ENCODE assay signal across 1 cellular context in the genomic region with DNA sequence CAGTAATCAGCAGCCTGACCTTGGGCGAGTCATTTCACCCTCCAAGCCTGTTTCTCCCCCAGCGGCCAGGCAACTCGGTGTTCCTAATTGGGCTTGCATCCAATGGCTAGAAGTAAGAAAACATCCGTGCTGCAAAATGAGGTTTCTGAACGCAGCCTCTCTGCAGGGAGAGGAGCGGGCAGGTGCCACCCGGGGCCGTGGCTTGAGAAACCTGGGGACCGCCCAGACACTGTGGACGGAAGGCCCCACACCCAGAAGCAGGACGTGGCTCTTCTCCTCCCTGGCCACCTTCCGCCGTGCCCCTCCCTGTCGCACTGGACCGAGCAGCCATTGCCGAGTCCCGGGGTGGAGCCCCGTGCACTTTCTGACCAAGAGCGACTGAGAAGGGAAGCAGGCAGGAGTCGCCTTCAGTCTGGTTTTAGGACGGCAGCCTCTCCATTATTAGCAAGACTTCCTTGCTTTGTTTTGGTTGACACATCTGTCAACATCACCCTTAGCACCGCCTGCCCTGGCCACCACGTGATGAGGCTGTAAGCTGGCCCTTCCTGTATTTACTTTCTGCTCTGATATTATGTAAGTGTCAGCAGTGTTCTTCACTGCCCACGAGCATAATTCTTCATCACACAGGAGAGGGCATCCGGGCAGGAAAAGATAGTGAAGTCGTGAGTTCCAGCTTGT.
TF ChIP-seq lines count a peak whose summit lies in the region.

No MANE protein-coding gene starts in this region.

TF ChIP-seq in HepG2, 621 proteins besides CTCF, POLR2A, EP300 and RAD21 (continued from another document and continues in another):
- peak; percentile 76; the same call in 1 of the 2 replicates for TF ChIP-seq ZNF138 (CRISPR knock-in tag; IDR thresholded peaks at IDR 0.05; ENCODE audit: low read depth)
- TF ChIP-seq NKX3-1 (CRISPR knock-in tag; IDR thresholded peaks at IDR 0.05), result 0 out of 2 replicates have a peak, but pooled peaks have one; percentile 5
- peak; percentile 79; the same call in 1 of the 2 replicates for TF ChIP-seq FOXO1 (CRISPR knock-in tag; IDR thresholded peaks at IDR 0.05)
- TF ChIP-seq SYNCRIP (IDR thresholded peaks at IDR 0.05; ENCODE audit: insufficient read depth, low read depth, low read length), result no peak
- TF ChIP-seq MLLT10 (CRISPR knock-in tag; IDR thresholded peaks at IDR 0.05), result peak; percentile 81; the same call in 1 of the 2 replicates
- TF ChIP-seq FOSL1 (CRISPR knock-in tag; IDR thresholded peaks at IDR 0.05; ENCODE audit: borderline replicate concordance), result no peak
- TF ChIP-seq, protein P1, sequence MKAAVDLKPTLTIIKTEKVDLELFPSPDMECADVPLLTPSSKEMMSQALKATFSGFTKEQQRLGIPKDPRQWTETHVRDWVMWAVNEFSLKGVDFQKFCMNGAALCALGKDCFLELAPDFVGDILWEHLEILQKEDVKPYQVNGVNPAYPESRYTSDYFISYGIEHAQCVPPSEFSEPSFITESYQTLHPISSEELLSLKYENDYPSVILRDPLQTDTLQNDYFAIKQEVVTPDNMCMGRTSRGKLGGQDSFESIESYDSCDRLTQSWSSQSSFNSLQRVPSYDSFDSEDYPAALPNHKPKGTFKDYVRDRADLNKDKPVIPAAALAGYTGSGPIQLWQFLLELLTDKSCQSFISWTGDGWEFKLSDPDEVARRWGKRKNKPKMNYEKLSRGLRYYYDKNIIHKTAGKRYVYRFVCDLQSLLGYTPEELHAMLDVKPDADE (CRISPR knock-in tag; IDR thresholded peaks at IDR 0.05), result no peak; the same call in 1 of the 2 replicates
- no peak for TF ChIP-seq CERS6 (CRISPR knock-in tag; IDR thresholded peaks at IDR 0.05)
- TF ChIP-seq, protein P2, sequence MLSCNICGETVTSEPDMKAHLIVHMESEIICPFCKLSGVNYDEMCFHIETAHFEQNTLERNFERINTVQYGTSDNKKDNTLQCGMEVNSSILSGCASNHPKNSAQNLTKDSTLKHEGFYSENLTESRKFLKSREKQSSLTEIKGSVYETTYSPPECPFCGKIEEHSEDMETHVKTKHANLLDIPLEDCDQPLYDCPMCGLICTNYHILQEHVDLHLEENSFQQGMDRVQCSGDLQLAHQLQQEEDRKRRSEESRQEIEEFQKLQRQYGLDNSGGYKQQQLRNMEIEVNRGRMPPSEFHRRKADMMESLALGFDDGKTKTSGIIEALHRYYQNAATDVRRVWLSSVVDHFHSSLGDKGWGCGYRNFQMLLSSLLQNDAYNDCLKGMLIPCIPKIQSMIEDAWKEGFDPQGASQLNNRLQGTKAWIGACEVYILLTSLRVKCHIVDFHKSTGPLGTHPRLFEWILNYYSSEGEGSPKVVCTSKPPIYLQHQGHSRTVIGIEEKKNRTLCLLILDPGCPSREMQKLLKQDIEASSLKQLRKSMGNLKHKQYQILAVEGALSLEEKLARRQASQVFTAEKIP (CRISPR knock-in tag; IDR thresholded peaks at IDR 0.05; ENCODE audit: borderline replicate concordance), result no peak
- TF ChIP-seq HOXA9 (CRISPR knock-in tag; IDR thresholded peaks at IDR 0.05; ENCODE audit: borderline replicate concordance), result 0 out of 2 replicates have a peak, but pooled peaks have one; percentile 11
- TF ChIP-seq HDAC1 (CRISPR knock-in tag; IDR thresholded peaks at IDR 0.05), result peak; percentile 97
- TF ChIP-seq, protein P3, sequence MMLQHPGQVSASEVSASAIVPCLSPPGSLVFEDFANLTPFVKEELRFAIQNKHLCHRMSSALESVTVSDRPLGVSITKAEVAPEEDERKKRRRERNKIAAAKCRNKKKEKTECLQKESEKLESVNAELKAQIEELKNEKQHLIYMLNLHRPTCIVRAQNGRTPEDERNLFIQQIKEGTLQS (CRISPR knock-in tag; IDR thresholded peaks at IDR 0.05), result no peak; the same call in 1 of the 2 replicates
- no peak; the same call in 1 of the 2 replicates for TF ChIP-seq ZNF296 (CRISPR knock-in tag; conservative IDR thresholded peaks at IDR 0.05)
- no peak for TF ChIP-seq MBD4 (IDR thresholded peaks at IDR 0.05; ENCODE audit: borderline replicate concordance, low read length)
- TF ChIP-seq ZNF30 (CRISPR knock-in tag; IDR thresholded peaks at IDR 0.05), result no peak
- TF ChIP-seq HMGA1 (CRISPR knock-in tag; conservative IDR thresholded peaks at IDR 0.05), result no peak
- TF ChIP-seq ZNF20 (CRISPR knock-in tag; IDR thresholded peaks at IDR 0.05), result no peak
- TF ChIP-seq CENPX (CRISPR knock-in tag; IDR thresholded peaks at IDR 0.05), result no peak
- TF ChIP-seq, protein P4, sequence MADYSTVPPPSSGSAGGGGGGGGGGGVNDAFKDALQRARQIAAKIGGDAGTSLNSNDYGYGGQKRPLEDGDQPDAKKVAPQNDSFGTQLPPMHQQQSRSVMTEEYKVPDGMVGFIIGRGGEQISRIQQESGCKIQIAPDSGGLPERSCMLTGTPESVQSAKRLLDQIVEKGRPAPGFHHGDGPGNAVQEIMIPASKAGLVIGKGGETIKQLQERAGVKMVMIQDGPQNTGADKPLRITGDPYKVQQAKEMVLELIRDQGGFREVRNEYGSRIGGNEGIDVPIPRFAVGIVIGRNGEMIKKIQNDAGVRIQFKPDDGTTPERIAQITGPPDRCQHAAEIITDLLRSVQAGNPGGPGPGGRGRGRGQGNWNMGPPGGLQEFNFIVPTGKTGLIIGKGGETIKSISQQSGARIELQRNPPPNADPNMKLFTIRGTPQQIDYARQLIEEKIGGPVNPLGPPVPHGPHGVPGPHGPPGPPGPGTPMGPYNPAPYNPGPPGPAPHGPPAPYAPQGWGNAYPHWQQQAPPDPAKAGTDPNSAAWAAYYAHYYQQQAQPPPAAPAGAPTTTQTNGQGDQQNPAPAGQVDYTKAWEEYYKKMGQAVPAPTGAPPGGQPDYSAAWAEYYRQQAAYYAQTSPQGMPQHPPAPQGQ (CRISPR knock-in tag; IDR thresholded peaks at IDR 0.05; ENCODE audit: borderline replicate concordance), result no peak; the same call in 1 of the 2 replicates
- no peak for TF ChIP-seq ZFYVE20 (CRISPR knock-in tag; IDR thresholded peaks at IDR 0.05; ENCODE audit: borderline replicate concordance, low read depth)
- TF ChIP-seq, protein P5, sequence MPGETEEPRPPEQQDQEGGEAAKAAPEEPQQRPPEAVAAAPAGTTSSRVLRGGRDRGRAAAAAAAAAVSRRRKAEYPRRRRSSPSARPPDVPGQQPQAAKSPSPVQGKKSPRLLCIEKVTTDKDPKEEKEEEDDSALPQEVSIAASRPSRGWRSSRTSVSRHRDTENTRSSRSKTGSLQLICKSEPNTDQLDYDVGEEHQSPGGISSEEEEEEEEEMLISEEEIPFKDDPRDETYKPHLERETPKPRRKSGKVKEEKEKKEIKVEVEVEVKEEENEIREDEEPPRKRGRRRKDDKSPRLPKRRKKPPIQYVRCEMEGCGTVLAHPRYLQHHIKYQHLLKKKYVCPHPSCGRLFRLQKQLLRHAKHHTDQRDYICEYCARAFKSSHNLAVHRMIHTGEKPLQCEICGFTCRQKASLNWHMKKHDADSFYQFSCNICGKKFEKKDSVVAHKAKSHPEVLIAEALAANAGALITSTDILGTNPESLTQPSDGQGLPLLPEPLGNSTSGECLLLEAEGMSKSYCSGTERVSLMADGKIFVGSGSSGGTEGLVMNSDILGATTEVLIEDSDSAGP (CRISPR knock-in tag; IDR thresholded peaks at IDR 0.05; ENCODE audit: borderline replicate concordance), result no peak; the same call in 1 of the 2 replicates
- TF ChIP-seq TSC22D2 (CRISPR knock-in tag; IDR thresholded peaks at IDR 0.05; ENCODE audit: borderline replicate concordance), result no peak
- no peak for TF ChIP-seq ZNF33A (CRISPR knock-in tag; IDR thresholded peaks at IDR 0.05; ENCODE audit: borderline replicate concordance)
- peak; percentile 31 for TF ChIP-seq U2AF1 (optimal IDR thresholded peaks at IDR 0.05; ENCODE audit: low read depth, low read length)
- 0 out of 2 replicates have a peak, but pooled peaks have one; percentile 54 for TF ChIP-seq ZNF350 (CRISPR knock-in tag; IDR thresholded peaks at IDR 0.05; ENCODE audit: borderline replicate concordance, low read depth)
- no peak for TF ChIP-seq ZNF629 (CRISPR knock-in tag; conservative IDR thresholded peaks at IDR 0.05)
- TF ChIP-seq ZNF7 (CRISPR knock-in tag; IDR thresholded peaks at IDR 0.05), result no peak; the same call in 1 of the 2 replicates
- peak; percentile 76; the same call in 1 of the 2 replicates for TF ChIP-seq ZNF614 (CRISPR knock-in tag; IDR thresholded peaks at IDR 0.05; ENCODE audit: borderline replicate concordance)
- no peak for TF ChIP-seq RFXAP (CRISPR knock-in tag; IDR thresholded peaks at IDR 0.05; ENCODE audit: borderline replicate concordance)
- TF ChIP-seq, protein P6, sequence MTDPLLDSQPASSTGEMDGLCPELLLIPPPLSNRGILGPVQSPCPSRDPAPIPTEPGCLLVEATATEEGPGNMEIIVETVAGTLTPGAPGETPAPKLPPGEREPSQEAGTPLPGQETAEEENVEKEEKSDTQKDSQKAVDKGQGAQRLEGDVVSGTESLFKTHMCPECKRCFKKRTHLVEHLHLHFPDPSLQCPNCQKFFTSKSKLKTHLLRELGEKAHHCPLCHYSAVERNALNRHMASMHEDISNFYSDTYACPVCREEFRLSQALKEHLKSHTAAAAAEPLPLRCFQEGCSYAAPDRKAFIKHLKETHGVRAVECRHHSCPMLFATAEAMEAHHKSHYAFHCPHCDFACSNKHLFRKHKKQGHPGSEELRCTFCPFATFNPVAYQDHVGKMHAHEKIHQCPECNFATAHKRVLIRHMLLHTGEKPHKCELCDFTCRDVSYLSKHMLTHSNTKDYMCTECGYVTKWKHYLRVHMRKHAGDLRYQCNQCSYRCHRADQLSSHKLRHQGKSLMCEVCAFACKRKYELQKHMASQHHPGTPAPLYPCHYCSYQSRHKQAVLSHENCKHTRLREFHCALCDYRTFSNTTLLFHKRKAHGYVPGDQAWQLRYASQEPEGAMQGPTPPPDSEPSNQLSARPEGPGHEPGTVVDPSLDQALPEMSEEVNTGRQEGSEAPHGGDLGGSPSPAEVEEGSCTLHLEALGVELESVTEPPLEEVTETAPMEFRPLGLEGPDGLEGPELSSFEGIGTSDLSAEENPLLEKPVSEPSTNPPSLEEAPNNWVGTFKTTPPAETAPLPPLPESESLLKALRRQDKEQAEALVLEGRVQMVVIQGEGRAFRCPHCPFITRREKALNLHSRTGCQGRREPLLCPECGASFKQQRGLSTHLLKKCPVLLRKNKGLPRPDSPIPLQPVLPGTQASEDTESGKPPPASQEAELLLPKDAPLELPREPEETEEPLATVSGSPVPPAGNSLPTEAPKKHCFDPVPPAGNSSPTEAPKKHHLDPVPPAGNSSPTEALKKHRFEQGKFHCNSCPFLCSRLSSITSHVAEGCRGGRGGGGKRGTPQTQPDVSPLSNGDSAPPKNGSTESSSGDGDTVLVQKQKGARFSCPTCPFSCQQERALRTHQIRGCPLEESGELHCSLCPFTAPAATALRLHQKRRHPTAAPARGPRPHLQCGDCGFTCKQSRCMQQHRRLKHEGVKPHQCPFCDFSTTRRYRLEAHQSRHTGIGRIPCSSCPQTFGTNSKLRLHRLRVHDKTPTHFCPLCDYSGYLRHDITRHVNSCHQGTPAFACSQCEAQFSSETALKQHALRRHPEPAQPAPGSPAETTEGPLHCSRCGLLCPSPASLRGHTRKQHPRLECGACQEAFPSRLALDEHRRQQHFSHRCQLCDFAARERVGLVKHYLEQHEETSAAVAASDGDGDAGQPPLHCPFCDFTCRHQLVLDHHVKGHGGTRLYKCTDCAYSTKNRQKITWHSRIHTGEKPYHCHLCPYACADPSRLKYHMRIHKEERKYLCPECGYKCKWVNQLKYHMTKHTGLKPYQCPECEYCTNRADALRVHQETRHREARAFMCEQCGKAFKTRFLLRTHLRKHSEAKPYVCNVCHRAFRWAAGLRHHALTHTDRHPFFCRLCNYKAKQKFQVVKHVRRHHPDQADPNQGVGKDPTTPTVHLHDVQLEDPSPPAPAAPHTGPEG (CRISPR knock-in tag; IDR thresholded peaks at IDR 0.05), result no peak; the same call in 1 of the 2 replicates
- TF ChIP-seq, protein P7, sequence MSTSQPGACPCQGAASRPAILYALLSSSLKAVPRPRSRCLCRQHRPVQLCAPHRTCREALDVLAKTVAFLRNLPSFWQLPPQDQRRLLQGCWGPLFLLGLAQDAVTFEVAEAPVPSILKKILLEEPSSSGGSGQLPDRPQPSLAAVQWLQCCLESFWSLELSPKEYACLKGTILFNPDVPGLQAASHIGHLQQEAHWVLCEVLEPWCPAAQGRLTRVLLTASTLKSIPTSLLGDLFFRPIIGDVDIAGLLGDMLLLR (CRISPR knock-in tag; IDR thresholded peaks at IDR 0.05), result no peak; the same call in none of the 2 replicates
- no peak for TF ChIP-seq GFI1 (CRISPR knock-in tag; IDR thresholded peaks at IDR 0.05; ENCODE audit: borderline replicate concordance)
- TF ChIP-seq, protein P8, sequence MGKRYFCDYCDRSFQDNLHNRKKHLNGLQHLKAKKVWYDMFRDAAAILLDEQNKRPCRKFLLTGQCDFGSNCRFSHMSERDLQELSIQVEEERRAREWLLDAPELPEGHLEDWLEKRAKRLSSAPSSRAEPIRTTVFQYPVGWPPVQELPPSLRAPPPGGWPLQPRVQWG (CRISPR knock-in tag; IDR thresholded peaks at IDR 0.05; ENCODE audit: borderline replicate concordance, low read depth), result no peak
- no peak for TF ChIP-seq E2F1 (CRISPR knock-in tag; IDR thresholded peaks at IDR 0.05)
- TF ChIP-seq ZNF205 (CRISPR knock-in tag; IDR thresholded peaks at IDR 0.05), result peak; percentile 59; the same call in 1 of the 2 replicates
- no peak for TF ChIP-seq ZNF660 (CRISPR knock-in tag; IDR thresholded peaks at IDR 0.05; ENCODE audit: borderline replicate concordance, low read depth)
- TF ChIP-seq ZNF362 (CRISPR knock-in tag; IDR thresholded peaks at IDR 0.05; ENCODE audit: borderline replicate concordance), result no peak
- no peak for TF ChIP-seq MTF2 (CRISPR knock-in tag; IDR thresholded peaks at IDR 0.05; ENCODE audit: borderline replicate concordance)
- TF ChIP-seq KDM2A (CRISPR knock-in tag; IDR thresholded peaks at IDR 0.05; ENCODE audit: borderline replicate concordance, low read depth), result no peak
